ENCODE assay signal across 8 cellular contexts in the genomic region with DNA sequence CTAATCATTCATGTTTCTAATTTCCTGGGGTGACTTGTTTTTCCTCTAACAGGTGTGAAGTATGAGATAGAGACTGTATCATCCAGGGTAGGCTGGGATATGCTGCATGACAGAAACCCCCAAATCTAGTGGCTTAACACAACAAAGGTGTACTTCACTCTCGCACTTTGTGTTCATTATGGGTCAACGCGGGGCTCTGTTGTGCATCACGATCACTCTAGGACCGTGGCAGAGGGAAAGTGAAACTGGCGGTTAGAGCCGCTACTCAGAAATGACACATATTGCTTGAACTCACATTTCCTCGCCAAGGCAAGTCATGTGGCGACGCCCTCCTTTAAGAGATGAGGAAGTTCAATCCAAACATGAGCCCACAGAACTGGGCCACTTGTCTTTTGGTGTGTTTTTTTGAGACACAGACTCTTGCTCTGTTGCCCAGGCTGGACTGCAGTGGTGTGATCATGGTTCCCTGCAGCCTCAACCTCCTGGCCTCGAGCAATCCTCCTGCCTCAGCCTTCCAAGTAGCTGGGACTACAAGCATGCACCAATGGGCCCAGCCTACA. TPM values are rescaled to one million over a fixed set of nuclear protein-coding genes. Genes with fewer than 3 reads are reported as not detected.
DNase-seq lines count a peak whose midpoint lies in the region; ATAC-seq and TF ChIP-seq lines count a peak whose summit lies in the region.

No MANE protein-coding gene starts in this region.

- H3K36me3 Mint-ChIP-seq in progenitor cell of endocrine pancreas (ENCODE audit: insufficient read depth), result no peaks in the 10 kb centered on the region

- intact Hi-C loops in heart left ventricle (cut with DNase I), result no loop called here

- peak overlapping the region; percentile 22 to 97 (median 53) for H3K27ac ChIP-seq in heart left ventricle

- H3K27me3 Mint-ChIP-seq in progenitor cell of endocrine pancreas, result no peaks in the 10 kb centered on the region

- ATAC-seq in GM18858 (IDR thresholded peaks at IDR 0.05; ENCODE audit: unreplicated experiment) (peak; percentile 96), HG02970 (IDR thresholded peaks at IDR 0.05; ENCODE audit: low FRiP score, unreplicated experiment) (peak; percentile 93), heart left ventricle (peak; percentile 78 to 92 (median 84))

- no peak overlapping the region for H3K27ac Mint-ChIP-seq in progenitor cell of endocrine pancreas

- H3K9me3 ChIP-seq in heart left ventricle, result no peaks in the 10 kb centered on the region

- DNase-seq in OCI-M2 (lab: John Stamatoyannopoulos, UW; ENCODE audit: unreplicated experiment) (peak; percentile 41), activated T-helper 1 cell treated with Interleukin-2 at 50 U/mL for 16 hours (ENCODE audit: low read depth) (peak; percentile 49), heart left ventricle (peak; percentile 61 to 71 (median 69)), DMS79 treated with DMSO at 0.1 percent for 48 hours (lab: John Stamatoyannopoulos, UW) (no peak), progenitor cell of endocrine pancreas (ENCODE audit: low spot score, unreplicated experiment) (no peak)
- DNase-seq in stimulated activated CD4-positive, alpha-beta T cell treated with anti-CD3 and anti-CD28 coated beads, Interleukin-1b, Interleukin-23, amount 100 ng/mL, for 48 hours, result peak; percentile 87

- H3K36me3 ChIP-seq in heart left ventricle, result no peaks in the 10 kb centered on the region

- H3K4me1 Mint-ChIP-seq in progenitor cell of endocrine pancreas (ENCODE audit: low read depth), result peaks cover 3% of the 10 kb centered on the region

- H3K4me1 ChIP-seq in heart left ventricle, result peaks cover 0 to 64% (median 6%) of the 10 kb centered on the region in 12 donors

- TF ChIP-seq CTCF in heart left ventricle (IDR thresholded peaks at IDR 0.05) (no peak), progenitor cell of endocrine pancreas (IDR thresholded peaks at IDR 0.05; ENCODE audit: unreplicated experiment) (no peak)

- H3K9me3 Mint-ChIP-seq in progenitor cell of endocrine pancreas (ENCODE audit: low read depth), result no peaks in the 10 kb centered on the region

- peak overlapping the region in 9 of 12 donors; percentile 19 to 50 (median 37) for H3K4me3 ChIP-seq in heart left ventricle

- no peak for TF ChIP-seq POLR2A in heart left ventricle (IDR thresholded peaks at IDR 0.05)

- H3K27me3 ChIP-seq in heart left ventricle, result no peaks in the 10 kb centered on the region

- no peak overlapping the region for H3K4me3 Mint-ChIP-seq in progenitor cell of endocrine pancreas (ENCODE audit: low read depth)

- 45 to 61% (median 55%) methylated on average over 11 of the region's 11 CpGs for WGBS in heart left ventricle, 4 donors

RNA-seq across cellular contexts. Expression of a gene that starts 34.4 kb away (rescaled TPM):
- 10 to 100 TPM; 69.4 to 99.4 (median 82.0) TPM for total RNA-seq in heart left ventricle
- 100 to 1,000 TPM in 1 of 2 donors, 10 to 100 TPM in 1; 88.7 to 124 TPM for polyA plus RNA-seq in heart left ventricle
- 80.7 and 82.8 TPM in 2 replicates for total RNA-seq in progenitor cell of endocrine pancreas

RNA-seq across cellular contexts. Expression of a gene that starts 41.3 kb away (rescaled TPM):
- total RNA-seq in heart left ventricle, result 10 to 100 TPM; 20.2 to 52.7 (median 22.9) TPM
- 10 to 100 TPM; 18.7 to 45.4 TPM for polyA plus RNA-seq in heart left ventricle
- 123 and 126 TPM in 2 replicates for total RNA-seq in progenitor cell of endocrine pancreas

RNA-seq across cellular contexts. Expression of a gene that starts 48.3 kb away (rescaled TPM):
- total RNA-seq in heart left ventricle (100 to 1,000 TPM in 1 of 9 donors, 10 to 100 TPM in 8; 64.5 to 105 (median 86.8) TPM), progenitor cell of endocrine pancreas (52.3 and 57.5 TPM in 2 replicates)
- 10 to 100 TPM; 22.5 to 24.9 TPM for polyA plus RNA-seq in heart left ventricle

Comparison
In these comparisons a context has a peak if more than half of its experiments do, and no peak if none do; other contexts are left out.
1. DNase-seq: peak in OCI-M2 (single experiment), activated T-helper 1 cell treated with Interleukin-2 at 50 U/mL for 16 hours (single experiment), heart left ventricle (5 of 5) and stimulated activated CD4-positive, alpha-beta T cell treated with anti-CD3 and anti-CD28 coated beads, Interleukin-1b, Interleukin-23, amount 100 ng/mL, for 48 hours (single experiment); none in DMS79 treated with DMSO at 0.1 percent for 48 hours (single experiment) and progenitor cell of endocrine pancreas (single experiment).
2. Peak in every context shown above with its lines, with median percentiles within 50 percentile points of each other: ATAC-seq.